ENCODE assay signal across 29 cellular contexts in genomic region chr5:141954193-141954592, GRCh38. TPM values are rescaled to one million over a fixed set of nuclear protein-coding genes. Genes with fewer than 3 reads are reported as not detected.
DNase-seq lines count a peak whose midpoint lies in the region; ATAC-seq and TF ChIP-seq lines count a peak whose summit lies in the region.
"Had no signal": no experiment of that assay in that cellular context is flagged by ENCODE, and none has a peak within 500 bp of the region (broad histone marks: within the 10 kb centered on the region; RNA-seq: fewer than 3 reads in every experiment).

No MANE protein-coding gene starts in this region.

- H3K9me3 Mint-ChIP-seq in memory B cell (no peaks in the 10 kb centered on the region), GM23338 (no peaks in the 10 kb centered on the region)
- H3K9me3 Mint-ChIP-seq: CD8-positive, alpha-beta T cell; stimulated activated memory B cell treated with anti-CD40 and anti-IgM and Interleukin-4, amounts not matched to agents 10 μg/mL and 1 μg/mL and 100 μg/mL, for 72 hours; T-cell had no signal

- no peak overlapping the region for H3K27ac ChIP-seq in GM23338 (ENCODE audit: low read depth)
- H3K27ac ChIP-seq: esophagus muscularis mucosa, suprapubic skin had no signal

- no peaks in the 10 kb centered on the region for H3K27me3 ChIP-seq in GM23338 (ENCODE audit: insufficient read depth)
- H3K27me3 ChIP-seq: adrenal gland, esophagus muscularis mucosa, suprapubic skin had no signal

- H3K27ac Mint-ChIP-seq in memory B cell (no peak overlapping the region), GM23338 (no peak overlapping the region)
- H3K27ac Mint-ChIP-seq: activated CD8-positive, alpha-beta T cell treated with anti-CD3 and anti-CD28 coated beads, Interleukin-2, amount 10 ng/mL, durations not matched to agents 7 days and 5 days; CD8-positive, alpha-beta T cell; stimulated activated memory B cell treated with anti-CD40 and anti-IgM and Interleukin-4, amounts not matched to agents 10 μg/mL and 1 μg/mL and 100 μg/mL, for 72 hours; T-cell had no signal

- H3K36me3 ChIP-seq in GM23338 (ENCODE audit: insufficient read depth) = no peaks in the 10 kb centered on the region
- H3K36me3 ChIP-seq: adrenal gland, suprapubic skin had no signal

- H3K36me3 Mint-ChIP-seq in memory B cell (no peaks in the 10 kb centered on the region), GM23338 (ENCODE audit: low read depth) (no peaks in the 10 kb centered on the region)

- H2AFZ ChIP-seq in GM23338 = no peak overlapping the region

- H3K4me1 Mint-ChIP-seq in memory B cell (peaks cover 5% of the 10 kb centered on the region), GM23338 (peaks cover 30% of the 10 kb centered on the region)

- H3K9me2 ChIP-seq in GM23338 (ENCODE audit: insufficient read depth) = no peaks in the 10 kb centered on the region

- no peaks in the 10 kb centered on the region for H3F3A ChIP-seq in GM23338 (replicated peaks; ENCODE audit: low read depth)

- H3K4me2 ChIP-seq in GM23338 = no peak overlapping the region

- DNase-seq in AML-193 (lab: John Stamatoyannopoulos, UW) = peak; percentile 58 to 59
- peak; percentile 57 for DNase-seq in CD1c-positive myeloid dendritic cell (ENCODE audit: extremely low spot score)
- peak; percentile 82 for DNase-seq in SKM-1 treated with dmso at 0.1 percent for 144 hours (lab: John Stamatoyannopoulos, UW; ENCODE audit: unreplicated experiment)
- no peak for DNase-seq in memory B cell (ENCODE audit: low spot score in 2 of 2)
- no peak for DNase-seq in GM23338 (ENCODE audit: low spot score)
- DNase-seq in NCI-H2196 treated with DMSO at 0.1 percent for 48 hours (lab: John Stamatoyannopoulos, UW; ENCODE audit: unreplicated experiment) = no peak
- no peak for DNase-seq in posterior cingulate gyrus
- DNase-seq: activated CD4-positive, alpha-beta T cell treated with anti-CD3 and anti-CD28 coated beads for 1 hour; activated CD8-positive, alpha-beta T cell treated with anti-CD3 and anti-CD28 coated beads, Interleukin-2, amount 10 ng/mL, durations not matched to agents 7 days and 5 days; activated naive CD4-positive, alpha-beta T cell; activated T-cell treated with anti-CD3 and anti-CD28 coated beads, Interleukin-2, amount 50 U/mL, for 1 hour; adrenal gland; CD8-positive, alpha-beta T cell; foreskin melanocyte; islet precursor cell; mesenchymal stem cell; NCI-H1105; NCI-H1930; NCI-H2227 treated with DMSO at 0.1 percent for 48 hours; NCI-H748 treated with DMSO at 0.1 percent for 48 hours; SHP77; stimulated activated CD4-positive, alpha-beta T cell treated with anti-CD3 and anti-CD28 coated beads, Interleukin-4, amount 100 ng/mL, for 1 hour; T-cell had no signal

- no peaks in the 10 kb centered on the region for H3K79me2 ChIP-seq in GM23338 (replicated peaks; ENCODE audit: insufficient read depth)

- no peak overlapping the region for H3K4me3 ChIP-seq in GM23338
- H3K4me3 ChIP-seq: esophagus muscularis mucosa, suprapubic skin had no signal

- intact Hi-C loops in posterior cingulate gyrus (cut with DNase I) = no loop called here

- no peaks in the 10 kb centered on the region for H4K20me1 ChIP-seq in GM23338 (replicated peaks; ENCODE audit: insufficient read depth)

- peaks cover 11% of the 10 kb centered on the region for H3K4me1 ChIP-seq in GM23338 (ENCODE audit: insufficient read depth)

- H3K4me3 Mint-ChIP-seq in memory B cell (no peak overlapping the region), GM23338 (no peak overlapping the region)
- H3K4me3 Mint-ChIP-seq: activated CD8-positive, alpha-beta T cell treated with anti-CD3 and anti-CD28 coated beads, Interleukin-2, amount 10 ng/mL, durations not matched to agents 7 days and 5 days; CD8-positive, alpha-beta T cell; stimulated activated memory B cell treated with anti-CD40 and anti-IgM and Interleukin-4, amounts not matched to agents 10 μg/mL and 1 μg/mL and 100 μg/mL, for 72 hours; T-cell had no signal

- ATAC-seq in memory B cell (ENCODE audit: low read depth) = peak; percentile 51
- no peak for ATAC-seq in GM23338
- ATAC-seq in GM18868 (IDR thresholded peaks at IDR 0.05; ENCODE audit: unreplicated experiment) = no peak
- ATAC-seq: activated CD8-positive, alpha-beta T cell treated with anti-CD3 and anti-CD28 coated beads, Interleukin-2, amount 10 ng/mL, durations not matched to agents 7 days and 5 days; CD8-positive, alpha-beta T cell; HCT116; stimulated activated memory B cell treated with anti-CD40 and anti-IgM and Interleukin-4, amounts not matched to agents 10 μg/mL and 1 μg/mL and 100 μg/mL, for 72 hours; T-cell had no signal

- TF ChIP-seq CTCF in GM23338 (conservative IDR thresholded peaks at IDR 0.05; ENCODE audit: low read depth in 2 of 2) = no peak

- H3K27me3 Mint-ChIP-seq in memory B cell (peaks cover 2% of the 10 kb centered on the region), GM23338 (ENCODE audit: insufficient read depth, low read depth, poor library complexity) (peaks cover 3% of the 10 kb centered on the region)
- H3K27me3 Mint-ChIP-seq: T-cell had no signal

TF ChIP-seq in GM23338, 12 proteins besides CTCF, POLR2A, EP300 and RAD21 (continues in another document):
- no peak for TF ChIP-seq ETS1 (IDR thresholded peaks at IDR 0.05)
- no peak for TF ChIP-seq NANOG (IDR thresholded peaks at IDR 0.05; ENCODE audit: borderline replicate concordance)
- TF ChIP-seq REST (IDR thresholded peaks at IDR 0.05; ENCODE audit: unreplicated experiment) = no peak
- TF ChIP-seq JUNB (IDR thresholded peaks at IDR 0.05; ENCODE audit: unreplicated experiment) = no peak
- no peak for TF ChIP-seq POLR2AphosphoS5 (IDR thresholded peaks at IDR 0.05; ENCODE audit: low read depth)

RNA-seq across cellular contexts. Expression of gene PCDH12, which starts 3.8 kb away (rescaled TPM):
- 0.12 and 0.14 TPM in 2 replicates for total RNA-seq in GM23338 (2014; rRNA removed; shearing (Covaris generic))
- 0.29 and 0.33 TPM in 2 replicates for polyA plus RNA-seq in GM23338 (2016; fragmentation: Nextera tagmentation; extraction: Ambion mirVana)
- total RNA-seq: CD8-positive, alpha-beta T cell had no signal
- polyA plus RNA-seq: AG04450 had no signal

RNA-seq across cellular contexts. Expression of gene RNF14, which starts 14.7 kb away (rescaled TPM):
- 18.1 and 19.0 TPM in 2 replicates for total RNA-seq in GM23338 (2014; rRNA removed; shearing (Covaris generic))
- 4.5 and 8.9 TPM in 2 replicates for polyA plus RNA-seq in GM23338 (2016; fragmentation: Nextera tagmentation; extraction: Ambion mirVana)

RNA-seq across cellular contexts. Expression of gene DELE1, which starts 30.5 kb away (rescaled TPM):
- total RNA-seq in GM23338 (2014; rRNA removed; shearing (Covaris generic)) = 50.0 and 62.2 TPM in 2 replicates
- 25.6 and 26.9 TPM in 2 replicates for polyA plus RNA-seq in GM23338 (2016; fragmentation: Nextera tagmentation; extraction: Ambion mirVana)

RNA-seq across cellular contexts. Expression of gene GNPDA1, which starts 58.6 kb away (rescaled TPM):
- 117 and 149 TPM in 2 replicates for total RNA-seq in GM23338 (2014; rRNA removed; shearing (Covaris generic))
- polyA plus RNA-seq in GM23338 (2016; fragmentation: Nextera tagmentation; extraction: Ambion mirVana) = 47.0 and 47.6 TPM in 2 replicates

Comparison
In these comparisons a context has a peak if more than half of its experiments do, and no peak if none do; other contexts are left out.
1. DNase-seq: peak in AML-193 (2 of 2), CD1c-positive myeloid dendritic cell (single experiment) and SKM-1 treated with dmso at 0.1 percent for 144 hours (single experiment); none in memory B cell (0 of 2), GM23338 (single experiment), NCI-H2196 treated with DMSO at 0.1 percent for 48 hours (single experiment) and posterior cingulate gyrus (0 of 10).